Comparison of ENCODE assay signal across 8 cellular contexts in genomic region chr6:30743099-30744053, GRCh38. TPM values are rescaled to one million over a fixed set of nuclear protein-coding genes. Genes with fewer than 3 reads are reported as not detected.
A peak's percentile ranks its signal among the peaks of the same experiment; 100 is the strongest.
DNase-seq lines count a peak whose midpoint lies in the region; ATAC-seq and TF ChIP-seq lines count a peak whose summit lies in the region.

No MANE protein-coding gene starts in this region.

- peak overlapping the region; percentile 74 for H2AFZ ChIP-seq in Karpas-422 (ENCODE audit: low read length)

- no peaks in the 10 kb centered on the region for H3K9me2 ChIP-seq in Karpas-422 (replicated peaks; ENCODE audit: insufficient read depth, low read length)

- H3K9me3 ChIP-seq in Karpas-422 (ENCODE audit: low read length) (no peaks in the 10 kb centered on the region), cardiac muscle cell (ENCODE audit: low read depth) (no peaks in the 10 kb centered on the region)

- no peak for ATAC-seq in GM18520 (IDR thresholded peaks at IDR 0.05; ENCODE audit: unreplicated experiment)

- H3K4me1 ChIP-seq in Karpas-422 (ENCODE audit: low read length) (peaks cover 27% of the 10 kb centered on the region), cardiac muscle cell (ENCODE audit: low read depth) (peaks cover 5% of the 10 kb centered on the region)

- peak overlapping the region; percentile 77 for H3K4me3 ChIP-seq in Karpas-422 (ENCODE audit: low read length)
- peak overlapping the region; percentile 68 for H3K4me3 ChIP-seq in cardiac muscle cell

- peak overlapping the region; percentile 81 for H3K4me2 ChIP-seq in Karpas-422 (ENCODE audit: low read depth, low read length, poor library complexity, severe bottlenecking)

- DNase-seq in NCI-H345 (lab: John Stamatoyannopoulos, UW) (peak; percentile 44), NCI-H345 treated with DMSO at 0.1 percent for 48 hours (lab: John Stamatoyannopoulos, UW; ENCODE audit: unreplicated experiment) (no peak), Karpas-422 (peak; percentile 32), cardiac muscle cell (ENCODE audit: low read depth in 1 of 2, low spot score in 1 of 2) (peak in 1 of 2 donors; percentile 47), retina (peak; percentile 51), SW 1271 (lab: John Stamatoyannopoulos, UW) (no peak)
- DNase-seq in activated naive CD4-positive, alpha-beta T cell treated with Interleukin-2 at 50 U/mL for 16 hours: peak; percentile 51

- TF ChIP-seq CTCF in cardiac muscle cell (IDR thresholded peaks at IDR 0.05; ENCODE audit: low read depth, low read length): no peak

- H3K36me3 ChIP-seq in Karpas-422 (ENCODE audit: insufficient read depth, low read length) (peaks cover 16% of the 10 kb centered on the region), cardiac muscle cell (peaks cover 18% of the 10 kb centered on the region)

- H3K27me3 ChIP-seq in Karpas-422 (ENCODE audit: low read length): no peaks in the 10 kb centered on the region
- no peaks in the 10 kb centered on the region for H3K27me3 ChIP-seq in cardiac muscle cell

- no peaks in the 10 kb centered on the region for H4K20me1 ChIP-seq in Karpas-422 (ENCODE audit: insufficient read depth, low read depth, low read length)

- peak overlapping the region; percentile 83 for H3K9ac ChIP-seq in Karpas-422 (ENCODE audit: low read length)

- H3K27ac ChIP-seq in Karpas-422 (ENCODE audit: low read length) (no peak overlapping the region), cardiac muscle cell (peak overlapping the region; percentile 82)

- H3K79me2 ChIP-seq in Karpas-422 (ENCODE audit: low read length): peaks cover 16% of the 10 kb centered on the region

RNA-seq across cellular contexts. Expression of gene FLOT1, which starts 0.9 kb away (rescaled TPM):
- 58.2 and 103 TPM in 2 replicates for total RNA-seq in Karpas-422 (2014; rRNA removed; shearing (Covaris generic); ENCODE audit: low replicate concordance)
- 208 and 222 TPM in 2 replicates for total RNA-seq in cardiac muscle cell
- polyA plus RNA-seq in cardiac muscle cell: 236 and 261 TPM in 2 replicates

RNA-seq across cellular contexts. Expression of gene IER3, which starts 1.0 kb away (rescaled TPM):
- total RNA-seq in Karpas-422 (2014; rRNA removed; shearing (Covaris generic); ENCODE audit: low replicate concordance): 0.19 and 0.54 TPM in 2 replicates
- total RNA-seq in cardiac muscle cell: 28.0 and 45.8 TPM in 2 replicates
- 20.1 and 25.8 TPM in 2 replicates for polyA plus RNA-seq in cardiac muscle cell

RNA-seq across cellular contexts. Expression of gene TUBB, which starts 23.2 kb away (rescaled TPM):
- 403 and 427 TPM in 2 replicates for total RNA-seq in Karpas-422 (2014; rRNA removed; shearing (Covaris generic); ENCODE audit: low replicate concordance)
- 827 and 939 TPM in 2 replicates for total RNA-seq in cardiac muscle cell
- 662 and 675 TPM in 2 replicates for polyA plus RNA-seq in cardiac muscle cell

RNA-seq across cellular contexts. Expression of gene MDC1, which starts 26.3 kb away (rescaled TPM):
- total RNA-seq in Karpas-422 (2014; rRNA removed; shearing (Covaris generic); ENCODE audit: low replicate concordance): 9.4 and 11.0 TPM in 2 replicates
- 14.3 and 21.9 TPM in 2 replicates for total RNA-seq in cardiac muscle cell
- polyA plus RNA-seq in cardiac muscle cell: 30.0 and 44.1 TPM in 2 replicates

RNA-seq across cellular contexts. Expression of gene NRM, which starts 52.6 kb away (rescaled TPM):
- total RNA-seq in Karpas-422 (2014; rRNA removed; shearing (Covaris generic); ENCODE audit: low replicate concordance): 16.9 and 38.1 TPM in 2 replicates
- total RNA-seq in cardiac muscle cell: 13.7 and 17.2 TPM in 2 replicates
- polyA plus RNA-seq in cardiac muscle cell: 29.1 and 33.8 TPM in 2 replicates

Comparison
In these comparisons a context has a peak if more than half of its experiments do, and no peak if none do; other contexts are left out.
1. DNase-seq: peak in NCI-H345 (single experiment), Karpas-422 (single experiment), activated naive CD4-positive, alpha-beta T cell treated with Interleukin-2 at 50 U/mL for 16 hours (single experiment) and retina (single experiment); none in NCI-H345 treated with DMSO at 0.1 percent for 48 hours (single experiment) and SW 1271 (0 of 2).
2. RNA of gene IER3, which starts 1.0 kb away (total RNA-seq): 28.0 to 45.8 TPM in cardiac muscle cell; 0.19 to 0.54 TPM in Karpas-422; every median in the first group is over 10 times any median in the second.